Comparison of ENCODE assay signal across 25 cellular contexts in genomic region chr2:20169796-20170467, GRCh38. TPM values are rescaled to one million over a fixed set of nuclear protein-coding genes. Genes with fewer than 3 reads are reported as not detected.
A peak's percentile ranks its signal among the peaks of the same experiment; 100 is the strongest.
DNase-seq lines count a peak whose midpoint lies in the region; ATAC-seq, FAIRE-seq and TF ChIP-seq lines count a peak whose summit lies in the region.
"Had no signal": no experiment of that assay in that cellular context is flagged by ENCODE, and none has a peak within 500 bp of the region (broad histone marks: within the 10 kb centered on the region; RNA-seq: fewer than 3 reads in every experiment).

No MANE protein-coding gene starts in this region.

- no peak overlapping the region for H2BK120ac ChIP-seq in H1 (replicated peaks; ENCODE audit: low read depth, low read length)

- H3F3A ChIP-seq in PC-3 (ENCODE audit: low read length, unreplicated experiment) = no peaks in the 10 kb centered on the region

- BruUV-seq in PC-3 (replicated peaks; lab: Mats Ljungman, UMichigan) = no TSS peak

- H3K27me3 ChIP-seq in PC-3 (ENCODE audit: low read length) (no peaks in the 10 kb centered on the region), H1 (replicated peaks in 1 of 4; ENCODE audit: control insufficient read depth in 3 of 4, extremely low read depth in 1 of 4, insufficient read depth in 3 of 4, low read length in 3 of 4) (no peaks in the 10 kb centered on the region; a peak in 1 of 7 replicates), stomach (peaks cover 0 to 7% (median 0%) of the 10 kb centered on the region in 3 donors), uterus (no peaks in the 10 kb centered on the region)
- H3K27me3 ChIP-seq: body of pancreas, testis had no signal

- intact Hi-C loops in PC-3 (cut with micrococcal nuclease) (no loop called here), stomach (cut with DNase I; ENCODE audit: low total_unique reads) (no loop called here), uterus (cut with DNase I; ENCODE audit: low total_unique reads) (no loop called here)

- no peak overlapping the region for H2BK20ac ChIP-seq in H1 (ENCODE audit: low read length)

- peak overlapping the region; percentile 12; the same call in 1 of the 2 replicates for H2BK12ac ChIP-seq in H1 (ENCODE audit: low read depth, low read length)

- H3K79me2 ChIP-seq in PC-3 (ENCODE audit: low read length) (no peaks in the 10 kb centered on the region), H1 (ENCODE audit: control insufficient read depth in 1 of 2, insufficient read depth in 2 of 2, low read length in 2 of 2) (no peaks in the 10 kb centered on the region; a peak in 1 of 4 replicates)

- H4K91ac ChIP-seq in H1 (replicated peaks; ENCODE audit: insufficient read length, low read length) = peak overlapping the region; percentile 22

- H3K9me3 ChIP-seq in PC-3 (ENCODE audit: low read length) (no peaks in the 10 kb centered on the region), H1 (ENCODE audit: insufficient read depth in 2 of 2, low read depth in 1 of 2, low read length in 1 of 2) (no peaks in the 10 kb centered on the region), stomach (no peaks in the 10 kb centered on the region), uterus (no peaks in the 10 kb centered on the region)
- H3K9me3 ChIP-seq: body of pancreas, spleen, testis had no signal

- H3K36me3 ChIP-seq in PC-3 (ENCODE audit: low read depth, low read length) (no peaks in the 10 kb centered on the region), H1 (ENCODE audit: control insufficient read depth in 2 of 4, insufficient read depth in 4 of 4, low read length in 3 of 4) (no peaks in the 10 kb centered on the region; a peak in 1 of 8 replicates), stomach (no peaks in the 10 kb centered on the region), uterus (no peaks in the 10 kb centered on the region)
- H3K36me3 ChIP-seq: spleen had no signal

- no peak for FAIRE-seq in H1 (lab: Jason Lieb, UNC)
- FAIRE-seq: GM19239, K562 had no signal

- POLR2A ChIA-PET in PC-3 (lab: Charles Lee; ENCODE audit: unreplicated experiment) = no interaction called here
- POLR2A ChIA-PET in H1 (lab: Charles Lee; ENCODE audit: partially characterized antibody) = interaction anchor here (1.1 to 1.7 kb wide), 2 partner anchors 11 to 64 kb away, joined by 3 read pairs; no protein-coding TSS in a partner anchor

- H4K20me1 ChIP-seq in PC-3 (ENCODE audit: low read length) (no peaks in the 10 kb centered on the region), H1 (replicated peaks in 1 of 2; ENCODE audit: control insufficient read depth in 1 of 2, insufficient read depth in 2 of 2, low read length in 2 of 2) (peaks cover 0 to 11% of the 10 kb centered on the region in 2 experiments)

- peaks cover 3% of the 10 kb centered on the region; the same call in 1 of the 2 replicates for H3K79me1 ChIP-seq in H1 (ENCODE audit: low read depth, low read length)

- peaks cover 11% of the 10 kb centered on the region for H3K23me2 ChIP-seq in H1 (ENCODE audit: low read depth, low read length)

- no peak for TF ChIP-seq RAD21 in H1 (IDR thresholded peaks at IDR 0.05 in 1 of 2, conservative IDR thresholded peaks at IDR 0.05 in 1 of 2; ENCODE audit: low read depth in 2 of 2, low read length in 2 of 2)

- no peak overlapping the region for H4K8ac ChIP-seq in H1 (ENCODE audit: extremely low read depth, insufficient read depth, low read length)

- no peak overlapping the region for H3K4ac ChIP-seq in H1 (replicated peaks; ENCODE audit: insufficient read length, low read depth, low read length)

- no peak overlapping the region for H4K5ac ChIP-seq in H1 (ENCODE audit: insufficient read length, low read depth, low read length)

- no peaks in the 10 kb centered on the region for H3K9me2 ChIP-seq in PC-3 (replicated peaks; ENCODE audit: low read length)

- H3K4me1 ChIP-seq in PC-3 (ENCODE audit: insufficient read depth, low read length) = peaks cover 46% of the 10 kb centered on the region
- H3K4me1 ChIP-seq in H1 (replicated peaks in 1 of 4; ENCODE audit: control insufficient read depth in 3 of 4, insufficient read depth in 4 of 4, low read length in 3 of 4) = peaks cover 0 to 19% (median 8%) of the 10 kb centered on the region in 4 experiments; a peak in 5 of 7 replicates
- H3K4me1 ChIP-seq in stomach = no peaks in the 10 kb centered on the region
- no peaks in the 10 kb centered on the region for H3K4me1 ChIP-seq in uterus
- H3K4me1 ChIP-seq: body of pancreas, spleen, testis had no signal

- DNase-seq in PC-3 = peak; percentile 70
- no peak for DNase-seq in H1 (ENCODE audit: low read depth in 1 of 2, low spot score in 2 of 2)
- peak; percentile 43 for DNase-seq in islet precursor cell
- peak; percentile 23 for DNase-seq in stomach
- DNase-seq in uterus = no peak
- DNase-seq in A172 (ENCODE audit: low spot score) = no peak
- DNase-seq: activated CD4-positive, CD25-positive, alpha-beta regulatory T cell treated with anti-CD3 and anti-CD28 coated beads, Interleukin-2, amount 50 U/mL, for 72 hours; activated CD8-positive, alpha-beta T cell treated with anti-CD3 and anti-CD28 coated beads, Interleukin-2, amount 10 ng/mL, durations not matched to agents 7 days and 5 days; activated T-cell treated with anti-CD3 and anti-CD28 coated beads for 4 hours; Calu3; effector CD8-positive, alpha-beta T cell; EL; kidney glomerular epithelial cell; NCI-H1436 treated with DMSO at 0.1 percent for 48 hours; NCI-H446 treated with DMSO at 0.1 percent for 48 hours; SHP77; spleen; stimulated activated CD4-positive, alpha-beta T cell treated with anti-CD3 and anti-CD28 coated beads, Interleukin-2, amount 100 ng/mL, for 48 hours; testis had no signal

- TF ChIP-seq CTCF in PC-3 (conservative IDR thresholded peaks at IDR 0.05; ENCODE audit: low read depth, low read length) (no peak), H1 (IDR thresholded peaks at IDR 0.05; ENCODE audit: control extremely low read depth in 1 of 3, insufficient read depth in 1 of 3, low read depth in 1 of 3, low read length in 3 of 3) (no peak), stomach (IDR thresholded peaks at IDR 0.05) (no peak), uterus (IDR thresholded peaks at IDR 0.05) (no peak)

- H3K23ac ChIP-seq in H1 (ENCODE audit: insufficient read length) = no peak overlapping the region

- no peak overlapping the region for H2AK5ac ChIP-seq in H1 (ENCODE audit: low read depth, low read length)

- WGBS in H1 (ENCODE audit: extremely low coverage in 1 of 2, insufficient coverage in 1 of 2, insufficient read length in 1 of 2, insufficient replicate concordance in 2 of 2, low coverage in 1 of 2, low lambda C conversion rate in 2 of 2, missing lambda C conversion rate in 1 of 2), 2 experiments = 76% methylated on average over 14 of the region's 14 CpGs; no CpG with 5 or more reads in 1 of the 2 experiments
- 78 to 88% (median 84%) methylated on average over 14 of the region's 14 CpGs for WGBS in stomach, 5 donors

- H3K18ac ChIP-seq in H1 (ENCODE audit: extremely low read depth, low read length) = no peak overlapping the region

- TF ChIP-seq EP300 in H1 (IDR thresholded peaks at IDR 0.05; ENCODE audit: borderline replicate concordance in 1 of 2, low read depth in 2 of 2, low read length in 2 of 2) = no peak
- no peak for TF ChIP-seq EP300 in stomach (IDR thresholded peaks at IDR 0.05)

- H2AFZ ChIP-seq in PC-3 (ENCODE audit: low read length) (peak overlapping the region; percentile 49), H1 (ENCODE audit: low read length) (no peak overlapping the region; the same call in 1 of the 2 replicates)

- peak overlapping the region; percentile 78 for H3K27ac ChIP-seq in PC-3 (ENCODE audit: low read length)
- no peak overlapping the region for H3K27ac ChIP-seq in H1 (ENCODE audit: low read depth, low read length)
- H3K27ac ChIP-seq in stomach = no peak overlapping the region
- no peak overlapping the region for H3K27ac ChIP-seq in uterus
- H3K27ac ChIP-seq: body of pancreas, spleen, testis had no signal

- no peak overlapping the region for H3K14ac ChIP-seq in H1 (ENCODE audit: insufficient read length)

- CTCF ChIA-PET in PC-3 (lab: Charles Lee) (no interaction called here), H1 (lab: Charles Lee; ENCODE audit: partially characterized antibody) (interaction anchor here (0.7 to 2.2 kb wide), 8 partner anchors 9 to 91 kb away, joined by 3 to 11 read pairs (median 6); no protein-coding TSS in a partner anchor)

- H3K9ac ChIP-seq in PC-3 (ENCODE audit: low read length) (no peak overlapping the region), H1 (replicated peaks in 1 of 4; ENCODE audit: extremely low read depth in 1 of 4, low read depth in 3 of 4, low read length in 3 of 4) (no peak overlapping the region)

- TF ChIP-seq POLR2A in H1 (IDR thresholded peaks at IDR 0.05; ENCODE audit: control extremely low read depth in 1 of 2, low read depth in 2 of 2, low read length in 2 of 2) (no peak), stomach (IDR thresholded peaks at IDR 0.05) (no peak), uterus (IDR thresholded peaks at IDR 0.05) (no peak)

- H2BK5ac ChIP-seq in H1 (ENCODE audit: low read depth, low read length) = 0 out of 2 replicates have a peak overlapping the region, but pooled peaks have one; percentile 17

- no peak overlapping the region for H3K4me3 ChIP-seq in PC-3 (ENCODE audit: low read length)
- H3K4me3 ChIP-seq in H1 (ENCODE audit: extremely low read depth in 1 of 4, insufficient read depth in 2 of 4, low read depth in 3 of 4, low read length in 4 of 4) = no peak overlapping the region
- no peak overlapping the region for H3K4me3 ChIP-seq in stomach
- no peak overlapping the region for H3K4me3 ChIP-seq in uterus
- H3K4me3 ChIP-seq: body of pancreas, K562, spleen, testis had no signal

- H3K4me2 ChIP-seq in PC-3 (ENCODE audit: low read length) = no peak overlapping the region
- no peak overlapping the region for H3K4me2 ChIP-seq in H1 (ENCODE audit: insufficient read depth in 1 of 2, low read depth in 2 of 2, low read length in 2 of 2)

- ATAC-seq in PC-3 (peak; percentile 19), GM18520 (IDR thresholded peaks at IDR 0.05; ENCODE audit: unreplicated experiment) (no peak)
- ATAC-seq: activated CD8-positive, alpha-beta T cell treated with anti-CD3 and anti-CD28 coated beads, Interleukin-2, amount 10 ng/mL, durations not matched to agents 7 days and 5 days; body of pancreas; stimulated activated memory B cell treated with anti-CD40 and anti-IgM and Interleukin-4, amounts not matched to agents 10 μg/mL and 1 μg/mL and 100 μg/mL, for 72 hours had no signal

- no peak overlapping the region for H3K56ac ChIP-seq in H1 (replicated peaks; ENCODE audit: insufficient read length, low read depth, low read length)

- no peak overlapping the region for H2BK15ac ChIP-seq in H1 (ENCODE audit: low read length)

RNA-seq across cellular contexts. Expression of gene SDC1, which starts 55.0 kb away (rescaled TPM):
- total RNA-seq in PC-3 (2014; rRNA removed) (358 and 362 TPM in 2 replicates), stomach (100 to 1,000 TPM in 1 of 5 donors, 10 to 100 TPM in 4; 21.0 to 140 (median 57.5) TPM), uterus (10 to 100 TPM in 1 of 4 donors, 1 to 10 TPM in 1, under 1 TPM in 1, not detected in 1; 0.29 to 30.1 (median 3.0) TPM)
- total RNA-seq in H1 (2021; fragmentation: NEBNext Ultra II Directional; extraction: Animal tissue kit (Norgen Biotek cat#: 25700)) = 45.3 and 46.3 TPM in 2 replicates
- polyA plus RNA-seq in H1 (2011; rRNA removed) (71.4 and 73.3 TPM in 2 replicates), stomach (10 to 100 TPM; 16.0 to 82.9 (median 32.5) TPM)
- 46.5 TPM for polyA plus RNA-seq in H1 (2011; cell fraction: cytosol; rRNA removed)
- 43.3 TPM for polyA plus RNA-seq in H1 (2011; cell fraction: nucleus; rRNA removed)
- polyA plus RNA-seq in H1 (2012, experiment 1 of 2) = 31.0 to 43.9 TPM (median 41.3 TPM) in 4 replicates
- 37.8 TPM for polyA plus RNA-seq in H1 (2012, experiment 2 of 2)
- polyA plus RNA-seq in H1 (2013, experiment 1 of 2) = 39.8 TPM
- polyA plus RNA-seq in H1 (2013, experiment 2 of 2) = 52.2 TPM
- 18.9 and 23.2 TPM in 2 replicates for polyA minus RNA-seq in H1 (2011; rRNA and poly(A)+ RNA removed)
- 38.7 TPM for polyA minus RNA-seq in H1 (2011; cell fraction: cytosol; rRNA and poly(A)+ RNA removed)
- polyA minus RNA-seq in H1 (2011; cell fraction: nucleus; rRNA and poly(A)+ RNA removed) = 18.5 TPM
- 241 and 257 TPM in 2 replicates for total RNA-seq in A172 (2014; rRNA removed; shearing (Covaris generic))
- total RNA-seq: activated CD8-positive, alpha-beta T cell treated with anti-CD3 and anti-CD28 coated beads, Interleukin-2, amount 10 ng/mL, durations not matched to agents 7 days and 5 days had no signal
- polyA plus RNA-seq: CD14-positive monocyte had no signal

Comparison
In these comparisons a context has a peak if more than half of its experiments do, and no peak if none do; other contexts are left out.
1. DNase-seq: peak in PC-3 (single experiment), islet precursor cell (single experiment) and stomach (single experiment); none in H1 (0 of 2), uterus (0 of 2) and A172 (single experiment).